Comparison of ENCODE assay signal across 2 cellular contexts in the genomic region with DNA sequence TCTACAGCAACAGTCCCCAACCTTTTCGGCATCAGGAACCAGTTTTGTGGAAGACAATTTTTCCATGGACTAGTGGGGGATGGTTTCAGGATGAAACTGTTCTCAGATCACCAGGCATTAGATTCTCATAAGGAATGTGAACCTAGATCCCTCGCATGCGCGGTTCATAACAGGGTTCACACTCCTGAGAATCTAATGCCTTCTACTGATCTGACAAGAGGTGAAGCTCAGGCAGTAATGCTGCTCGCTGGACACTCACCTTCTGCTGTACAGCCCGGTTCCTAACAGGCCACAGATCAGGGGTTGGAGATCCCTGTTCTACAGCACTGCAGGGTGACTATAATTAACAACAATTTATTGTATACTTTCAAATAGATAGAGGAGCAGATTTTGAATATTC.
TF ChIP-seq lines count a peak whose summit lies in the region.

No MANE protein-coding gene starts in this region.

TF ChIP-seq in HepG2, 621 proteins besides CTCF, POLR2A, EP300 and RAD21:
- TF ChIP-seq BORCS8-MEF2B (CRISPR knock-in tag; IDR thresholded peaks at IDR 0.05) (no peak), MTA1 (CRISPR knock-in tag; IDR thresholded peaks at IDR 0.05; ENCODE audit: borderline replicate concordance) (no peak)
- TF ChIP-seq, protein P1, sequence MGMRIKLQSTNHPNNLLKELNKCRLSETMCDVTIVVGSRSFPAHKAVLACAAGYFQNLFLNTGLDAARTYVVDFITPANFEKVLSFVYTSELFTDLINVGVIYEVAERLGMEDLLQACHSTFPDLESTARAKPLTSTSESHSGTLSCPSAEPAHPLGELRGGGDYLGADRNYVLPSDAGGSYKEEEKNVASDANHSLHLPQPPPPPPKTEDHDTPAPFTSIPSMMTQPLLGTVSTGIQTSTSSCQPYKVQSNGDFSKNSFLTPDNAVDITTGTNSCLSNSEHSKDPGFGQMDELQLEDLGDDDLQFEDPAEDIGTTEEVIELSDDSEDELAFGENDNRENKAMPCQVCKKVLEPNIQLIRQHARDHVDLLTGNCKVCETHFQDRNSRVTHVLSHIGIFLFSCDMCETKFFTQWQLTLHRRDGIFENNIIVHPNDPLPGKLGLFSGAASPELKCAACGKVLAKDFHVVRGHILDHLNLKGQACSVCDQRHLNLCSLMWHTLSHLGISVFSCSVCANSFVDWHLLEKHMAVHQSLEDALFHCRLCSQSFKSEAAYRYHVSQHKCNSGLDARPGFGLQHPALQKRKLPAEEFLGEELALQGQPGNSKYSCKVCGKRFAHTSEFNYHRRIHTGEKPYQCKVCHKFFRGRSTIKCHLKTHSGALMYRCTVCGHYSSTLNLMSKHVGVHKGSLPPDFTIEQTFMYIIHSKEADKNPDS (CRISPR knock-in tag; IDR thresholded peaks at IDR 0.05): no peak

TF ChIP-seq in K562, 482 proteins besides CTCF, POLR2A, EP300 and RAD21:
- TF ChIP-seq, protein P2, sequence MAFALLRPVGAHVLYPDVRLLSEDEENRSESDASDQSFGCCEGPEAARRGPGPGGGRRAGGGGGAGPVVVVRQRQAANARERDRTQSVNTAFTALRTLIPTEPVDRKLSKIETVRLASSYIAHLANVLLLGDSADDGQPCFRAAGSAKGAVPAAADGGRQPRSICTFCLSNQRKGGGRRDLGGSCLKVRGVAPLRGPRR (CRISPR knock-in tag; IDR thresholded peaks at IDR 0.05): no peak
- TF ChIP-seq, protein P3, sequence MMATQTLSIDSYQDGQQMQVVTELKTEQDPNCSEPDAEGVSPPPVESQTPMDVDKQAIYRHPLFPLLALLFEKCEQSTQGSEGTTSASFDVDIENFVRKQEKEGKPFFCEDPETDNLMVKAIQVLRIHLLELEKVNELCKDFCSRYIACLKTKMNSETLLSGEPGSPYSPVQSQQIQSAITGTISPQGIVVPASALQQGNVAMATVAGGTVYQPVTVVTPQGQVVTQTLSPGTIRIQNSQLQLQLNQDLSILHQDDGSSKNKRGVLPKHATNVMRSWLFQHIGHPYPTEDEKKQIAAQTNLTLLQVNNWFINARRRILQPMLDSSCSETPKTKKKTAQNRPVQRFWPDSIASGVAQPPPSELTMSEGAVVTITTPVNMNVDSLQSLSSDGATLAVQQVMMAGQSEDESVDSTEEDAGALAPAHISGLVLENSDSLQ (IDR thresholded peaks at IDR 0.05): no peak
